Comparison of ENCODE assay signal across 9 cellular contexts in genomic region chr9:6632516-6633328, GRCh38. TPM values are rescaled to one million over a fixed set of nuclear protein-coding genes. Genes with fewer than 3 reads are reported as not detected.
DNase-seq lines count a peak whose midpoint lies in the region; ATAC-seq and TF ChIP-seq lines count a peak whose summit lies in the region.
"Had no signal": no experiment of that assay in that cellular context is flagged by ENCODE, and none has a peak within 500 bp of the region (broad histone marks: within the 10 kb centered on the region; RNA-seq: fewer than 3 reads in every experiment).

No MANE protein-coding gene starts in this region.

- TF ChIP-seq POLR2A in breast epithelium (IDR thresholded peaks at IDR 0.05) = no peak

- H3K9me3 Mint-ChIP-seq in MCF 10A (ENCODE audit: unreplicated experiment) = no peaks in the 10 kb centered on the region
- H3K9me3 Mint-ChIP-seq: T-helper 1 cell treated with Interleukin-12 subunit alpha and Interleukin-12 subunit beta and Interleukin-4 antibody, amounts not matched to agents 30 μg/mL and 1 μg/mL, for 36 hours had no signal

- TF ChIP-seq CTCF in MCF 10A (IDR thresholded peaks at IDR 0.05; ENCODE audit: unreplicated experiment) (no peak), breast epithelium (IDR thresholded peaks at IDR 0.05) (no peak), RWPE2 (IDR thresholded peaks at IDR 0.05; ENCODE audit: poor library complexity, severe bottlenecking) (no peak)

- H3K4me1 Mint-ChIP-seq in MCF 10A (ENCODE audit: insufficient read depth, unreplicated experiment) = peaks cover 26% of the 10 kb centered on the region

- H3K27ac Mint-ChIP-seq in MCF 10A (ENCODE audit: low read depth, unreplicated experiment) = no peak overlapping the region
- H3K27ac Mint-ChIP-seq: T-helper 1 cell treated with Interleukin-12 subunit alpha and Interleukin-12 subunit beta and Interleukin-4 antibody, amounts not matched to agents 30 μg/mL and 1 μg/mL, for 36 hours had no signal

- intact Hi-C loops in MCF 10A (cut with micrococcal nuclease) = no loop called here
- intact Hi-C loops in breast epithelium (cut with DNase I; ENCODE audit: low total_unique reads) = loop anchor here (1.0 kb wide), 1 partner anchor 8 kb away; no protein-coding TSS in a partner anchor

- H3K4me3 Mint-ChIP-seq in MCF 10A (ENCODE audit: unreplicated experiment) = no peak overlapping the region
- H3K4me3 Mint-ChIP-seq: T-helper 1 cell treated with Interleukin-12 subunit alpha and Interleukin-12 subunit beta and Interleukin-4 antibody, amounts not matched to agents 30 μg/mL and 1 μg/mL, for 36 hours had no signal

- H3K27ac ChIP-seq in breast epithelium (no peak overlapping the region), RWPE2 (ENCODE audit: poor library complexity, severe bottlenecking) (no peak overlapping the region)

- BruUV-seq in MCF 10A (replicated peaks; lab: Mats Ljungman, UMichigan) = no TSS peak

- ATAC-seq in HG02938 (IDR thresholded peaks at IDR 0.05; ENCODE audit: unreplicated experiment) = peak; percentile 99
- peak; percentile 58 for ATAC-seq in RWPE2 (ENCODE audit: low read depth)

- H3K4me3 ChIP-seq in breast epithelium (no peak overlapping the region), RWPE2 (ENCODE audit: severe bottlenecking) (no peak overlapping the region)

- H3K4me1 ChIP-seq in breast epithelium = no peaks in the 10 kb centered on the region
- H3K4me1 ChIP-seq in RWPE2 (ENCODE audit: insufficient read depth, poor library complexity, severe bottlenecking) = peaks cover 19% of the 10 kb centered on the region

- CTCF ChIA-PET in MCF 10A (lab: Yijun Ruan, JAX) = interaction anchor here (1.3 kb wide), 1 partner anchor 47 kb away, joined by 3 read pairs; no protein-coding TSS in a partner anchor

- no peaks in the 10 kb centered on the region for H3K36me3 Mint-ChIP-seq in MCF 10A (ENCODE audit: insufficient read depth, unreplicated experiment)

- POLR2A ChIA-PET in MCF 10A (lab: Yijun Ruan, JAX) = interaction anchor here (0.6 to 2.0 kb wide), 2 partner anchors 9 to 956 kb away, joined by 3 to 10 read pairs; no protein-coding TSS in a partner anchor

- DNase-seq in MCF 10A (ENCODE audit: unreplicated experiment) (peak; percentile 8), breast epithelium (ENCODE audit: low spot score in 2 of 2) (no peak), RWPE2 (ENCODE audit: low spot score) (no peak), ureter (ENCODE audit: low spot score) (peak; percentile 73), cortex of kidney (lab: John Stamatoyannopoulos, UW) (no peak), GF-D8 (lab: John Stamatoyannopoulos, UW) (no peak), DMS53 (lab: John Stamatoyannopoulos, UW) (no peak)

- H3K27me3 ChIP-seq in breast epithelium = no peaks in the 10 kb centered on the region
- no peaks in the 10 kb centered on the region for H3K27me3 ChIP-seq in RWPE2 (ENCODE audit: insufficient read depth, poor library complexity, severe bottlenecking)

- H3K9me3 ChIP-seq in breast epithelium (no peaks in the 10 kb centered on the region), RWPE2 (ENCODE audit: severe bottlenecking) (no peaks in the 10 kb centered on the region)

- no peaks in the 10 kb centered on the region for H3K36me3 ChIP-seq in breast epithelium
- no peaks in the 10 kb centered on the region for H3K36me3 ChIP-seq in RWPE2 (ENCODE audit: low read depth)

- H3K27me3 Mint-ChIP-seq in MCF 10A (ENCODE audit: insufficient read depth, unreplicated experiment) = no peaks in the 10 kb centered on the region

RNA-seq across cellular contexts. Expression of gene GLDC, which starts 12.8 kb away (rescaled TPM):
- total RNA-seq in MCF 10A (2022) = 2.9 and 3.3 TPM in 2 replicates
- total RNA-seq in breast epithelium = 1 to 10 TPM in 1 of 3 donors, under 1 TPM in 2; 0.16 to 2.6 (median 0.66) TPM
- total RNA-seq in ureter = 117 TPM

Comparison
In these comparisons a context has a peak if more than half of its experiments do, and no peak if none do; other contexts are left out.
1. DNase-seq: peak in MCF 10A (single experiment) and ureter (single experiment); none in breast epithelium (0 of 2), RWPE2 (single experiment), cortex of kidney (single experiment), GF-D8 (single experiment) and DMS53 (single experiment).
2. RNA of gene GLDC, which starts 12.8 kb away (total RNA-seq): 117 TPM in ureter (single experiment); 2.9 to 3.3 TPM in MCF 10A and 0.16 to 2.6 TPM in breast epithelium; every median in the first group is over 10 times any median in the second.